Comparison of ENCODE assay signal across 10 cellular contexts in the genomic region with DNA sequence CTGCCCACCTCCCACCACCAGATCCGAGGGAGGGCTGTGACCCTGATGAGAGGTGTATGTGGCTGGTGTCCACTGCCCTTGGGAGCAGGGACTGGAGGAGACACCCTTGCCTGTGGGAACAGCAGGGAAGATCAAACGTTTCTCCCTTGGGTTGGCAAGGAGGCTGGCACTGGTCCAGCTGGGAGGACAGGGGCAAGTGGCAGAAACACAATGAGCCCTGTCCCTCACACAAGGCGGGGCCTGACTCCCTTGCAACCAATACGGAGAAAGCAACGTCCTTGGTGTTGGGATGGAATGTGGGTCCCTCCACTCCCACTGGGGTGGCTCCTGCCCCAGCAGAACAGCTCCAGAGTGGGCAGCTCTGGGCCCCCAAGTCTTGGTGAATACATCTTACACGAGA. TPM values are rescaled to one million over a fixed set of nuclear protein-coding genes. Genes with fewer than 3 reads are reported as not detected.
DNase-seq lines count a peak whose midpoint lies in the region; ATAC-seq, FAIRE-seq and TF ChIP-seq lines count a peak whose summit lies in the region.
"Had no signal": no experiment of that assay in that cellular context is flagged by ENCODE, and none has a peak within 500 bp of the region (broad histone marks: within the 10 kb centered on the region; RNA-seq: fewer than 3 reads in every experiment).

No MANE protein-coding gene starts in this region.

- no peak overlapping the region for H3K4me3 ChIP-seq in small intestine (ENCODE audit: low read depth in 1 of 2, low read length in 2 of 2)

- no peaks in the 10 kb centered on the region for H3K9me3 ChIP-seq in small intestine (ENCODE audit: control insufficient read depth, low read depth)

- DNase-seq in HTR-8/SVneo (ENCODE audit: insufficient read length, low spot score) (no peak), RWPE1 (ENCODE audit: low spot score) (no peak), left ventricle myocardium superior (peak; percentile 49), small intestine (peak; percentile 64), DMS153 treated with DMSO at 0.1 percent for 48 hours (lab: John Stamatoyannopoulos, UW; ENCODE audit: unreplicated experiment) (no peak)
- DNase-seq in effector CD8-positive, alpha-beta T cell (lab: John Stamatoyannopoulos, UW) = no peak
- no peak for DNase-seq in stimulated activated naive CD4-positive, alpha-beta T cell treated with Interleukin-2 at 50 U/mL for 16 hours (lab: John Stamatoyannopoulos, UW)
- DNase-seq: activated B cell treated with CpG ODN at 0.5 μM for 24 hours had no signal

- intact Hi-C loops in left ventricle myocardium superior (cut with micrococcal nuclease) = no loop called here

- WGBS in small intestine, 3 donors = 21 to 50% (median 44%) methylated on average over 6 of the region's 6 CpGs

- TF ChIP-seq CTCF in RWPE1 (conservative IDR thresholded peaks at IDR 0.05; ENCODE audit: low read depth) = no peak

- H3K36me3 ChIP-seq in small intestine (ENCODE audit: control insufficient read depth in 2 of 2, insufficient read depth in 2 of 2, low read length in 2 of 2) = no peaks in the 10 kb centered on the region

- POLR2A ChIA-PET in RWPE1 (lab: Yijun Ruan, JAX; ENCODE audit: low non-redundant PET) = interaction anchor here (1.0 kb wide), 1 partner anchor 18 kb away, joined by 5 read pairs; a partner anchor contains a TSS

- peaks cover 3 to 5% of the 10 kb centered on the region in 2 donors for H3K4me1 ChIP-seq in small intestine (ENCODE audit: control insufficient read depth in 2 of 2, insufficient read depth in 1 of 2, low read depth in 1 of 2, low read length in 1 of 2)

- FAIRE-seq in HTR-8/SVneo (lab: Jason Lieb, UNC) = peak; percentile 36
- FAIRE-seq in small intestine (lab: Jason Lieb, UNC) = no peak

- CTCF ChIA-PET in RWPE1 (lab: Yijun Ruan, JAX) = no interaction called here

- no peaks in the 10 kb centered on the region for H3K27me3 ChIP-seq in small intestine (ENCODE audit: control insufficient read depth in 2 of 2, insufficient read depth in 2 of 2, low read length in 2 of 2)

- peak overlapping the region; percentile 97 for H3K27ac ChIP-seq in RWPE1
- peak overlapping the region; percentile 84 to 90 for H3K27ac ChIP-seq in small intestine (ENCODE audit: low read depth in 1 of 2, low read length in 1 of 2)

- ATAC-seq in left ventricle myocardium superior = no peak
- ATAC-seq in GM19324 (IDR thresholded peaks at IDR 0.05; ENCODE audit: low FRiP score, unreplicated experiment) = no peak
- ATAC-seq: Panc1 had no signal

RNA-seq across cellular contexts. Expression of a gene that starts 5.2 kb away (rescaled TPM):
- total RNA-seq in left ventricle myocardium superior = 36.0 TPM
- polyA plus RNA-seq in small intestine = 100 to 1,000 TPM in 1 of 3 donors, 10 to 100 TPM in 2; 11.0 to 124 (median 15.1) TPM

RNA-seq across cellular contexts. Expression of a gene that starts 10.7 kb away (rescaled TPM):
- 30.7 TPM for total RNA-seq in left ventricle myocardium superior
- 10 to 100 TPM; 29.8 to 46.2 (median 31.3) TPM for polyA plus RNA-seq in small intestine

RNA-seq across cellular contexts. Expression of a gene that starts 13.9 kb away (rescaled TPM):
- total RNA-seq in left ventricle myocardium superior = 70.0 TPM
- polyA plus RNA-seq in small intestine = 10 to 100 TPM in 1 of 3 donors, 1 to 10 TPM in 2; 1.1 to 11.1 (median 4.5) TPM

RNA-seq across cellular contexts. Expression of a gene that starts 18.1 kb away (rescaled TPM):
- total RNA-seq in left ventricle myocardium superior = 0.92 TPM
- polyA plus RNA-seq in small intestine = 1 to 10 TPM; 1.6 to 4.1 (median 2.7) TPM

RNA-seq across cellular contexts. Expression of a gene that starts 18.1 kb away (rescaled TPM):
- 6.7 TPM for total RNA-seq in left ventricle myocardium superior
- 1 to 10 TPM; 2.4 to 8.5 (median 6.5) TPM for polyA plus RNA-seq in small intestine

Comparison
In these comparisons a context has a peak if more than half of its experiments do, and no peak if none do; other contexts are left out.
1. DNase-seq: peak in left ventricle myocardium superior (single experiment) and small intestine (single experiment); none in HTR-8/SVneo (single experiment), RWPE1 (single experiment), DMS153 treated with DMSO at 0.1 percent for 48 hours (single experiment), effector CD8-positive, alpha-beta T cell (single experiment) and stimulated activated naive CD4-positive, alpha-beta T cell treated with Interleukin-2 at 50 U/mL for 16 hours (single experiment).